ENCODE assay signal across 1 cellular context in the genomic region with DNA sequence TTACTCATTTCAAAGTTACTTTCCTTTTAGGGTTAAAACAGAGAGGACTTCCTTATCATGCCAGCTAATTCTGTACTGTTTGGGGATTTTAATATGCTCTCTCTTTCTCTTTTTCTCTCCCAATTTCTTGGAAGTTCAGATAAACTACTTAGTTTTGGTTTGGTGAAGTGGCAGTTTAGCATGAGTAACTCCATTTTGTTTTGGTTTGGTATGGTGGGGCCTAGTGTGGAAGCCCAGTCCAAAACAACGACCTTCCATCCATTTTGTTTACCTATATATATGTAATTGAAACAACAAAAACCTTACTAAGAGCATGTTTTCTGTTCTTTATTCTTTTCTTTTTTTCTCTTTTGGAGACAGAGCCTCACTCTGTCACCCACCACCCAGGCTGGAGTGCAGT.
TF ChIP-seq lines count a peak whose summit lies in the region.

No MANE protein-coding gene starts in this region.

TF ChIP-seq in K562, 482 proteins besides CTCF, POLR2A, EP300 and RAD21 (continued from another document and continues in another):
- TF ChIP-seq, protein P1, sequence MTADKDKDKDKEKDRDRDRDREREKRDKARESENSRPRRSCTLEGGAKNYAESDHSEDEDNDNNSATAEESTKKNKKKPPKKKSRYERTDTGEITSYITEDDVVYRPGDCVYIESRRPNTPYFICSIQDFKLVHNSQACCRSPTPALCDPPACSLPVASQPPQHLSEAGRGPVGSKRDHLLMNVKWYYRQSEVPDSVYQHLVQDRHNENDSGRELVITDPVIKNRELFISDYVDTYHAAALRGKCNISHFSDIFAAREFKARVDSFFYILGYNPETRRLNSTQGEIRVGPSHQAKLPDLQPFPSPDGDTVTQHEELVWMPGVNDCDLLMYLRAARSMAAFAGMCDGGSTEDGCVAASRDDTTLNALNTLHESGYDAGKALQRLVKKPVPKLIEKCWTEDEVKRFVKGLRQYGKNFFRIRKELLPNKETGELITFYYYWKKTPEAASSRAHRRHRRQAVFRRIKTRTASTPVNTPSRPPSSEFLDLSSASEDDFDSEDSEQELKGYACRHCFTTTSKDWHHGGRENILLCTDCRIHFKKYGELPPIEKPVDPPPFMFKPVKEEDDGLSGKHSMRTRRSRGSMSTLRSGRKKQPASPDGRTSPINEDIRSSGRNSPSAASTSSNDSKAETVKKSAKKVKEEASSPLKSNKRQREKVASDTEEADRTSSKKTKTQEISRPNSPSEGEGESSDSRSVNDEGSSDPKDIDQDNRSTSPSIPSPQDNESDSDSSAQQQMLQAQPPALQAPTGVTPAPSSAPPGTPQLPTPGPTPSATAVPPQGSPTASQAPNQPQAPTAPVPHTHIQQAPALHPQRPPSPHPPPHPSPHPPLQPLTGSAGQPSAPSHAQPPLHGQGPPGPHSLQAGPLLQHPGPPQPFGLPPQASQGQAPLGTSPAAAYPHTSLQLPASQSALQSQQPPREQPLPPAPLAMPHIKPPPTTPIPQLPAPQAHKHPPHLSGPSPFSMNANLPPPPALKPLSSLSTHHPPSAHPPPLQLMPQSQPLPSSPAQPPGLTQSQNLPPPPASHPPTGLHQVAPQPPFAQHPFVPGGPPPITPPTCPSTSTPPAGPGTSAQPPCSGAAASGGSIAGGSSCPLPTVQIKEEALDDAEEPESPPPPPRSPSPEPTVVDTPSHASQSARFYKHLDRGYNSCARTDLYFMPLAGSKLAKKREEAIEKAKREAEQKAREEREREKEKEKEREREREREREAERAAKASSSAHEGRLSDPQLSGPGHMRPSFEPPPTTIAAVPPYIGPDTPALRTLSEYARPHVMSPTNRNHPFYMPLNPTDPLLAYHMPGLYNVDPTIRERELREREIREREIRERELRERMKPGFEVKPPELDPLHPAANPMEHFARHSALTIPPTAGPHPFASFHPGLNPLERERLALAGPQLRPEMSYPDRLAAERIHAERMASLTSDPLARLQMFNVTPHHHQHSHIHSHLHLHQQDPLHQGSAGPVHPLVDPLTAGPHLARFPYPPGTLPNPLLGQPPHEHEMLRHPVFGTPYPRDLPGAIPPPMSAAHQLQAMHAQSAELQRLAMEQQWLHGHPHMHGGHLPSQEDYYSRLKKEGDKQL (CRISPR knock-in tag; IDR thresholded peaks at IDR 0.05; ENCODE audit: borderline replicate concordance) = no peak
- TF ChIP-seq ZBTB12 (CRISPR knock-in tag; IDR thresholded peaks at IDR 0.05) (peak; percentile 73), BMI1 (IDR thresholded peaks at IDR 0.05; ENCODE audit: low read length) (no peak), TBP (optimal IDR thresholded peaks at IDR 0.05; ENCODE audit: low read depth, low read length) (no peak), ZFPM2 (CRISPR knock-in tag; IDR thresholded peaks at IDR 0.05) (peak; percentile 61; the same call in 1 of the 2 replicates), PYGO2 (tag; IDR thresholded peaks at IDR 0.05) (peak; percentile 95), HDAC6 (IDR thresholded peaks at IDR 0.05; ENCODE audit: low read depth, low read length) (no peak), ZNF77 (CRISPR knock-in tag; IDR thresholded peaks at IDR 0.05) (no peak), ZNF445 (CRISPR knock-in tag; IDR thresholded peaks at IDR 0.05; ENCODE audit: low read depth) (0 out of 2 replicates have a peak, but pooled peaks have one; percentile 32), MEF2D (tag; conservative IDR thresholded peaks at IDR 0.05; ENCODE audit: low read depth) (peak; percentile 92), CBFB (CRISPR knock-in tag; IDR thresholded peaks at IDR 0.05) (no peak), DEAF1 (CRISPR knock-in tag; IDR thresholded peaks at IDR 0.05) (peak; percentile 27; the same call in 1 of the 2 replicates), SOX6 (IDR thresholded peaks at IDR 0.05) (no peak), CREBBP (IDR thresholded peaks at IDR 0.05; ENCODE audit: low read depth, low read length) (no peak), TCF7 (IDR thresholded peaks at IDR 0.05; ENCODE audit: borderline replicate concordance) (no peak), SIN3B (IDR thresholded peaks at IDR 0.05; ENCODE audit: low read depth) (no peak), SIX5 (IDR thresholded peaks at IDR 0.05; ENCODE audit: borderline replicate concordance in 1 of 2, insufficient read depth in 1 of 2, low read depth in 1 of 2, low read length in 2 of 2) (no peak)
- TF ChIP-seq, protein P2, sequence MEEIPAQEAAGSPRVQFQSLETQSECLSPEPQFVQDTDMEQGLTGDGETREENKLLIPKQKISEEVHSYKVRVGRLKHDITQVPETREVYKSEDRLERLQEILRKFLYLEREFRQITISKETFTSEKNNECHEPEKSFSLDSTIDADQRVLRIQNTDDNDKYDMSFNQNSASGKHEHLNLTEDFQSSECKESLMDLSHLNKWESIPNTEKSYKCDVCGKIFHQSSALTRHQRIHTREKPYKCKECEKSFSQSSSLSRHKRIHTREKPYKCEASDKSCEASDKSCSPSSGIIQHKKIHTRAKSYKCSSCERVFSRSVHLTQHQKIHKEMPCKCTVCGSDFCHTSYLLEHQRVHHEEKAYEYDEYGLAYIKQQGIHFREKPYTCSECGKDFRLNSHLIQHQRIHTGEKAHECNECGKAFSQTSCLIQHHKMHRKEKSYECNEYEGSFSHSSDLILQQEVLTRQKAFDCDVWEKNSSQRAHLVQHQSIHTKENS (CRISPR knock-in tag; IDR thresholded peaks at IDR 0.05) = no peak
- TF ChIP-seq, protein P3, sequence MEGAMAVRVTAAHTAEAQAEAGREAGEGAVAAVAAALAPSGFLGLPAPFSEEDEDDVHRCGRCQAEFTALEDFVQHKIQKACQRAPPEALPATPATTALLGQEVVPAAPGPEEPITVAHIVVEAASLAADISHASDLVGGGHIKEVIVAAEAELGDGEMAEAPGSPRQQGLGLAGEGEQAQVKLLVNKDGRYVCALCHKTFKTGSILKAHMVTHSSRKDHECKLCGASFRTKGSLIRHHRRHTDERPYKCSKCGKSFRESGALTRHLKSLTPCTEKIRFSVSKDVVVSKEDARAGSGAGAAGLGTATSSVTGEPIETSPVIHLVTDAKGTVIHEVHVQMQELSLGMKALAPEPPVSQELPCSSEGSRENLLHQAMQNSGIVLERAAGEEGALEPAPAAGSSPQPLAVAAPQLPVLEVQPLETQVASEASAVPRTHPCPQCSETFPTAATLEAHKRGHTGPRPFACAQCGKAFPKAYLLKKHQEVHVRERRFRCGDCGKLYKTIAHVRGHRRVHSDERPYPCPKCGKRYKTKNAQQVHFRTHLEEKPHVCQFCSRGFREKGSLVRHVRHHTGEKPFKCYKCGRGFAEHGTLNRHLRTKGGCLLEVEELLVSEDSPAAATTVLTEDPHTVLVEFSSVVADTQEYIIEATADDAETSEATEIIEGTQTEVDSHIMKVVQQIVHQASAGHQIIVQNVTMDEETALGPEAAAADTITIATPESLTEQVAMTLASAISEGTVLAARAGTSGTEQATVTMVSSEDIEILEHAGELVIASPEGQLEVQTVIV (CRISPR knock-in tag; IDR thresholded peaks at IDR 0.05; ENCODE audit: borderline replicate concordance) = peak; percentile 82; the same call in 1 of the 2 replicates
- TF ChIP-seq, protein P4, sequence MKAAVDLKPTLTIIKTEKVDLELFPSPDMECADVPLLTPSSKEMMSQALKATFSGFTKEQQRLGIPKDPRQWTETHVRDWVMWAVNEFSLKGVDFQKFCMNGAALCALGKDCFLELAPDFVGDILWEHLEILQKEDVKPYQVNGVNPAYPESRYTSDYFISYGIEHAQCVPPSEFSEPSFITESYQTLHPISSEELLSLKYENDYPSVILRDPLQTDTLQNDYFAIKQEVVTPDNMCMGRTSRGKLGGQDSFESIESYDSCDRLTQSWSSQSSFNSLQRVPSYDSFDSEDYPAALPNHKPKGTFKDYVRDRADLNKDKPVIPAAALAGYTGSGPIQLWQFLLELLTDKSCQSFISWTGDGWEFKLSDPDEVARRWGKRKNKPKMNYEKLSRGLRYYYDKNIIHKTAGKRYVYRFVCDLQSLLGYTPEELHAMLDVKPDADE (conservative IDR thresholded peaks at IDR 0.05; ENCODE audit: control insufficient read depth, low read depth, low read length) = no peak
- TF ChIP-seq, protein P5, sequence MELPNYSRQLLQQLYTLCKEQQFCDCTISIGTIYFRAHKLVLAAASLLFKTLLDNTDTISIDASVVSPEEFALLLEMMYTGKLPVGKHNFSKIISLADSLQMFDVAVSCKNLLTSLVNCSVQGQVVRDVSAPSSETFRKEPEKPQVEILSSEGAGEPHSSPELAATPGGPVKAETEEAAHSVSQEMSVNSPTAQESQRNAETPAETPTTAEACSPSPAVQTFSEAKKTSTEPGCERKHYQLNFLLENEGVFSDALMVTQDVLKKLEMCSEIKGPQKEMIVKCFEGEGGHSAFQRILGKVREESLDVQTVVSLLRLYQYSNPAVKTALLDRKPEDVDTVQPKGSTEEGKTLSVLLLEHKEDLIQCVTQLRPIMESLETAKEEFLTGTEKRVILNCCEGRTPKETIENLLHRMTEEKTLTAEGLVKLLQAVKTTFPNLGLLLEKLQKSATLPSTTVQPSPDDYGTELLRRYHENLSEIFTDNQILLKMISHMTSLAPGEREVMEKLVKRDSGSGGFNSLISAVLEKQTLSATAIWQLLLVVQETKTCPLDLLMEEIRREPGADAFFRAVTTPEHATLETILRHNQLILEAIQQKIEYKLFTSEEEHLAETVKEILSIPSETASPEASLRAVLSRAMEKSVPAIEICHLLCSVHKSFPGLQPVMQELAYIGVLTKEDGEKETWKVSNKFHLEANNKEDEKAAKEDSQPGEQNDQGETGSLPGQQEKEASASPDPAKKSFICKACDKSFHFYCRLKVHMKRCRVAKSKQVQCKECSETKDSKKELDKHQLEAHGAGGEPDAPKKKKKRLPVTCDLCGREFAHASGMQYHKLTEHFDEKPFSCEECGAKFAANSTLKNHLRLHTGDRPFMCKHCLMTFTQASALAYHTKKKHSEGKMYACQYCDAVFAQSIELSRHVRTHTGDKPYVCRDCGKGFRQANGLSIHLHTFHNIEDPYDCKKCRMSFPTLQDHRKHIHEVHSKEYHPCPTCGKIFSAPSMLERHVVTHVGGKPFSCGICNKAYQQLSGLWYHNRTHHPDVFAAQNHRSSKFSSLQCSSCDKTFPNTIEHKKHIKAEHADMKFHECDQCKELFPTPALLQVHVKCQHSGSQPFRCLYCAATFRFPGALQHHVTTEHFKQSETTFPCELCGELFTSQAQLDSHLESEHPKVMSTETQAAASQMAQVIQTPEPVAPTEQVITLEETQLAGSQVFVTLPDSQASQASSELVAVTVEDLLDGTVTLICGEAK (IDR thresholded peaks at IDR 0.05) = no peak
- TF ChIP-seq, protein P5 (CRISPR knock-in tag; IDR thresholded peaks at IDR 0.05) = no peak
- TF ChIP-seq, protein P6, sequence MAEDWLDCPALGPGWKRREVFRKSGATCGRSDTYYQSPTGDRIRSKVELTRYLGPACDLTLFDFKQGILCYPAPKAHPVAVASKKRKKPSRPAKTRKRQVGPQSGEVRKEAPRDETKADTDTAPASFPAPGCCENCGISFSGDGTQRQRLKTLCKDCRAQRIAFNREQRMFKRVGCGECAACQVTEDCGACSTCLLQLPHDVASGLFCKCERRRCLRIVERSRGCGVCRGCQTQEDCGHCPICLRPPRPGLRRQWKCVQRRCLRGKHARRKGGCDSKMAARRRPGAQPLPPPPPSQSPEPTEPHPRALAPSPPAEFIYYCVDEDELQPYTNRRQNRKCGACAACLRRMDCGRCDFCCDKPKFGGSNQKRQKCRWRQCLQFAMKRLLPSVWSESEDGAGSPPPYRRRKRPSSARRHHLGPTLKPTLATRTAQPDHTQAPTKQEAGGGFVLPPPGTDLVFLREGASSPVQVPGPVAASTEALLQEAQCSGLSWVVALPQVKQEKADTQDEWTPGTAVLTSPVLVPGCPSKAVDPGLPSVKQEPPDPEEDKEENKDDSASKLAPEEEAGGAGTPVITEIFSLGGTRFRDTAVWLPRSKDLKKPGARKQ (CRISPR knock-in tag; IDR thresholded peaks at IDR 0.05) = no peak
